ENCODE assay signal across 8 cellular contexts in genomic region chr15:64842099-64842940, GRCh38.
DNase-seq lines count a peak whose midpoint lies in the region; ATAC-seq and TF ChIP-seq lines count a peak whose summit lies in the region.

No MANE protein-coding gene starts in this region.

- no peak for TF ChIP-seq CTCF in DND-41 (IDR thresholded peaks at IDR 0.05; ENCODE audit: borderline replicate concordance, extremely low read depth, low read length, poor library complexity, severe bottlenecking)

- H3K4me1 ChIP-seq in DND-41 (ENCODE audit: insufficient read depth, low read length) (peaks cover 58% of the 10 kb centered on the region), iPS-18a (ENCODE audit: control insufficient read depth, low read depth, low read length) (peaks cover 14% of the 10 kb centered on the region)

- H3K4me2 ChIP-seq in DND-41 (ENCODE audit: insufficient read depth, low read length), result peak overlapping the region; percentile 65

- H3K27ac ChIP-seq in DND-41 (ENCODE audit: low read length) (peak overlapping the region; percentile 43), iPS-18a (ENCODE audit: low read length) (no peak overlapping the region)

- no peak for ATAC-seq in DND-41 (ENCODE audit: insufficient read depth, low read depth)
- ATAC-seq in GM18909 (IDR thresholded peaks at IDR 0.05; ENCODE audit: poor library complexity, unreplicated experiment), result no peak

- in situ Hi-C loops in KBM-7 (cut with MboI; ENCODE audit: low pct_unique_long_range_greater_than_20kb, low sequenced_read_pairs), result no loop called here

- 0 out of 2 replicates have a peak, but pooled peaks cover 3% of the 10 kb centered on the region for H3K36me3 ChIP-seq in DND-41 (ENCODE audit: insufficient read depth, low read length)
- H3K36me3 ChIP-seq in iPS-18a (ENCODE audit: control insufficient read depth, low read depth, low read length), result no peaks in the 10 kb centered on the region

- H2AFZ ChIP-seq in DND-41 (ENCODE audit: low read depth, low read length), result peak overlapping the region; percentile 42

- DNase-seq in DND-41 (no peak), KBM-7 (peak; percentile 67), amniotic epithelial cell (ENCODE audit: low read depth) (peak; percentile 31), HK-2 (ENCODE audit: unreplicated experiment) (no peak), anterior cingulate cortex (lab: John Stamatoyannopoulos, UW) (no peak)
- DNase-seq in stimulated activated CD8-positive, alpha-beta memory T cell treated with anti-CD3 and anti-CD28 coated beads, Interleukin-4, amount 100 ng/mL, for 48 hours, result peak; percentile 39

- H3K9ac ChIP-seq in DND-41 (ENCODE audit: low read depth, low read length) (peak overlapping the region; percentile 67), iPS-18a (ENCODE audit: low read length) (peak overlapping the region; percentile 66)

- H3K79me2 ChIP-seq in DND-41 (ENCODE audit: insufficient read depth, low read length), result peaks cover 20% of the 10 kb centered on the region

- no peaks in the 10 kb centered on the region for H3K9me3 ChIP-seq in DND-41 (ENCODE audit: insufficient read depth, low read length, severe bottlenecking)
- H3K9me3 ChIP-seq in iPS-18a (ENCODE audit: control insufficient read depth, low read depth, low read length), result no peaks in the 10 kb centered on the region

- no peaks in the 10 kb centered on the region for H4K20me1 ChIP-seq in DND-41 (ENCODE audit: insufficient read depth, low read length)

- H3K4me3 ChIP-seq in DND-41 (ENCODE audit: low read depth in 1 of 2, low read length in 2 of 2) (peak overlapping the region; percentile 34 to 63; a peak in 3 of 4 replicates), iPS-18a (ENCODE audit: low read length) (peak overlapping the region; percentile 88)

- H3K27me3 ChIP-seq in DND-41 (ENCODE audit: insufficient read depth, low read length, poor library complexity), result no peaks in the 10 kb centered on the region
- no peaks in the 10 kb centered on the region for H3K27me3 ChIP-seq in iPS-18a (ENCODE audit: control insufficient read depth, insufficient read depth, low read length)

Comparison
In these comparisons a context has a peak if more than half of its experiments do, and no peak if none do; other contexts are left out.
1. DNase-seq: peak in KBM-7 (single experiment), amniotic epithelial cell (single experiment) and stimulated activated CD8-positive, alpha-beta memory T cell treated with anti-CD3 and anti-CD28 coated beads, Interleukin-4, amount 100 ng/mL, for 48 hours (single experiment); none in DND-41 (single experiment), HK-2 (single experiment) and anterior cingulate cortex (0 of 58).